ENCODE assay signal across 6 cellular contexts in genomic region chr19:54188224-54188871, GRCh38. TPM values are rescaled to one million over a fixed set of nuclear protein-coding genes. Genes with fewer than 3 reads are reported as not detected.
DNase-seq lines count a peak whose midpoint lies in the region; TF ChIP-seq lines count a peak whose summit lies in the region.

No MANE protein-coding gene starts in this region.

- no peak for TF ChIP-seq CTCF in retinal pigment epithelial cell (conservative IDR thresholded peaks at IDR 0.05; ENCODE audit: low read depth, low read length)

- peak overlapping the region; percentile 56 for H3K27ac ChIP-seq in SJSA1

- no peaks in the 10 kb centered on the region for H3K27me3 ChIP-seq in SJSA1 (replicated peaks)

- H3K9me3 ChIP-seq in SJSA1 (replicated peaks), result no peaks in the 10 kb centered on the region

- peaks cover 37% of the 10 kb centered on the region for H3K36me3 ChIP-seq in SJSA1

- peaks cover 13% of the 10 kb centered on the region for H3K4me1 ChIP-seq in SJSA1 (replicated peaks)

- H3K4me3 ChIP-seq in SJSA1 (peak overlapping the region; percentile 88), retinal pigment epithelial cell (ENCODE audit: low read length) (peak overlapping the region; percentile 79)

- DNase-seq in CMK (ENCODE audit: low read depth) (peak; percentile 85), SJSA1 (ENCODE audit: low read depth in 1 of 2, low spot score in 2 of 2) (peak; percentile 67 to 71), retinal pigment epithelial cell (ENCODE audit: low read depth) (no peak), mesenteric fat pad (ENCODE audit: low spot score) (no peak), putamen (ENCODE audit: low spot score) (no peak)
- DNase-seq in effector CD4-positive, alpha-beta T cell, result peak; percentile 51

RNA-seq across cellular contexts. Expression of gene MBOAT7, which starts 1.0 kb away (rescaled TPM):
- total RNA-seq in SJSA1 (2014; rRNA removed; shearing (Covaris generic)), result 97.7 and 118 TPM in 2 replicates
- 40.9 TPM for total RNA-seq in mesenteric fat pad

RNA-seq across cellular contexts. Expression of gene TSEN34, which starts 2.8 kb away (rescaled TPM):
- total RNA-seq in SJSA1 (2014; rRNA removed; shearing (Covaris generic)), result 85.4 and 106 TPM in 2 replicates
- total RNA-seq in mesenteric fat pad, result 24.6 TPM

RNA-seq across cellular contexts. Expression of gene RPS9, which starts 12.3 kb away (rescaled TPM):
- 1,209 and 2,142 TPM in 2 replicates for total RNA-seq in SJSA1 (2014; rRNA removed; shearing (Covaris generic))
- 923 TPM for total RNA-seq in mesenteric fat pad

RNA-seq across cellular contexts. Expression of gene TMC4, which starts 15.4 kb away (rescaled TPM):
- total RNA-seq in SJSA1 (2014; rRNA removed; shearing (Covaris generic)), result 0.11 TPM in 1 of 2 replicates, not detected in the other
- 1.6 TPM for total RNA-seq in mesenteric fat pad

RNA-seq across cellular contexts. Expression of gene LENG1, which starts 28.8 kb away (rescaled TPM):
- total RNA-seq in SJSA1 (2014; rRNA removed; shearing (Covaris generic)), result 15.8 and 18.9 TPM in 2 replicates
- 4.4 TPM for total RNA-seq in mesenteric fat pad

Comparison
In these comparisons a context has a peak if more than half of its experiments do, and no peak if none do; other contexts are left out.
1. DNase-seq: peak in CMK (single experiment), SJSA1 (2 of 2) and effector CD4-positive, alpha-beta T cell (single experiment); none in retinal pigment epithelial cell (single experiment), mesenteric fat pad (single experiment) and putamen (single experiment).